27 cellular contexts compared by ENCODE assay signal in the genomic region with DNA sequence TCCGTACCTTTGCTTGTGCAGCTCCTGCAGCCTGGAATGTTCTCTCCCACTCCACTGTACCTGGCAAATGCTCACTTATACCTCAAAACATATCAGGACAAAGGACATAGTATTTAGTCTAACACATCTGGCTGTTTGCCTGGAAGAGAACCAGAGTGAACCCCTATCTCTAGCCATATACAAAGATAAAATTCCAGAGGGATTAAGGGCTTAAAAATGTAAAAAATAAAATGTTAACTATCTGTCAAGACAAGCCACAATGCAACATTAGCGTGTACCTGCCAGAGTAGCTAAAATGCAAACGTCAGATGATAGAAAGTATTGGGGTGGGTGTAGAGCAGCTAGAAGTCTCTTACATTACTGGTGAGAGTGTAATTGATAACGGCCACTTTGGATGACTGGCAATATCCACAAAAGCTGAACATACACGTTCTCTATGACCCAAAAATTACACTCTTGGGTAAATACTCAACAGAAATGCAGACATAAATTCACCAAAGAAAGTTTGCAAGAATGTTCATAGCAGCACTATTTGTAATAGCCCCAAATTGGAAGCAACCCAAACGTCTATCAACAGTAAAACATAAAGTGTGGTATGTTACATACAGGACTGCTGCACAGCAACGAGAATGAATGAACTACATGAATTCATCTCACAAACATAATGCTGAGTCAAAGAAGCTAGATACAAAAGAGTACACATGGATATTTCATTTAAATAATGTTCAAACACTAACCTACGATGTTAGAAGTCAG.
"Had no signal": no experiment of that assay in that cellular context is flagged by ENCODE, and none has a peak within 500 bp of the region (broad histone marks: within the 10 kb centered on the region; RNA-seq: fewer than 3 reads in every experiment).

No MANE protein-coding gene starts in this region.

- H3K36me3 ChIP-seq: MG63, Peyer's patch, SJSA1 had no signal

- H3K4me3 ChIP-seq: MG63, Peyer's patch, SJSA1 had no signal

- ATAC-seq: activated T-helper 17 cell treated with anti-CD3 and anti-CD28 coated beads, Interleukin-2, amount 50 U/mL, for 72 hours; SK-N-SH treated with all-trans-retinoic acid at 6 μM for 48 hours; WTC11 had no signal

- H3K9me3 ChIP-seq: MG63, Peyer's patch, SJSA1 had no signal

- H3K27me3 ChIP-seq: MG63, Peyer's patch, SJSA1 had no signal

- DNase-seq: activated CD4-positive, alpha-beta memory T cell treated with anti-CD3 and anti-CD28 coated beads for 36 hours; activated CD4-positive, alpha-beta T cell treated with anti-CD3 and anti-CD28 coated beads, Interleukin-2, amount 10 ng/mL, durations not matched to agents 24 days and 14 days; activated CD4-positive, CD25-positive, alpha-beta regulatory T cell treated with anti-CD3 and anti-CD28 coated beads, Interleukin-2, amount 50 U/mL, for 72 hours; activated CD8-positive, alpha-beta memory T cell treated with anti-CD3 and anti-CD28 coated beads for 24 hours; activated gamma-delta T cell; activated naive CD4-positive, alpha-beta T cell treated with anti-CD3 and anti-CD28 coated beads for 36 hours; activated T-cell treated with anti-CD3 and anti-CD28 coated beads for 4 hours; activated T-cell treated with anti-CD3 and anti-CD28 coated beads, Interleukin-2, amount 50 U/mL, for 48 hours; cerebellar nuclear complex; MG63; MV-4-11; NCI-H1105; NCI-H1436; NCI-H1694 treated with DMSO at 0.1 percent for 48 hours; NCI-H2029 treated with DMSO at 0.1 percent for 48 hours; NCI-H510A treated with DMSO at 0.1 percent for 48 hours; NCI-H69; NK-92 treated with Interleukin-12 subunit alpha and Interleukin-12 subunit beta, amount 100 ng/mL, for 24 hours; OCI-M1; Peyer's patch; SHP77; SW 1271 had no signal

- H3K27ac ChIP-seq: Peyer's patch, RWPE1, SJSA1 had no signal
